In genomic region chr2:207983654-207984053, GRCh38 we compare ENCODE assay signal across 10 cellular contexts. TPM values are rescaled to one million over a fixed set of nuclear protein-coding genes. Genes with fewer than 3 reads are reported as not detected.
DNase-seq lines count a peak whose midpoint lies in the region; ATAC-seq and TF ChIP-seq lines count a peak whose summit lies in the region.
"Had no signal": no experiment of that assay in that cellular context is flagged by ENCODE, and none has a peak within 500 bp of the region (broad histone marks: within the 10 kb centered on the region; RNA-seq: fewer than 3 reads in every experiment).

No MANE protein-coding gene starts in this region.

- H3K79me2 ChIP-seq in OCI-LY7 (ENCODE audit: insufficient read depth, low read depth, low read length), result no peaks in the 10 kb centered on the region

- intact Hi-C loops in OCI-LY7 (cut with micrococcal nuclease; ENCODE audit: unreplicated experiment), result no loop called here
- intact Hi-C loops in A673 (cut with micrococcal nuclease; ENCODE audit: unreplicated experiment), result no loop called here

- no peaks in the 10 kb centered on the region for H3K36me3 Mint-ChIP-seq in effector memory CD8-positive, alpha-beta T cell (ENCODE audit: insufficient read depth)

- ATAC-seq in GM18511 (IDR thresholded peaks at IDR 0.05; ENCODE audit: unreplicated experiment) (peak; percentile 81), GM21529 (IDR thresholded peaks at IDR 0.05; ENCODE audit: unreplicated experiment) (peak; percentile 65), HG03342 (IDR thresholded peaks at IDR 0.05; ENCODE audit: unreplicated experiment) (peak; percentile 73)
- ATAC-seq in effector memory CD8-positive, alpha-beta T cell (replicated peaks), result peak; percentile 17

- no peaks in the 10 kb centered on the region for H3K9me2 ChIP-seq in OCI-LY7 (ENCODE audit: insufficient read depth, low read length)

- TF ChIP-seq POLR2A in suprapubic skin (IDR thresholded peaks at IDR 0.05), result no peak

- H3K27ac ChIP-seq in suprapubic skin (no peak overlapping the region), OCI-LY7 (ENCODE audit: low read depth, low read length, poor library complexity, severe bottlenecking) (no peak overlapping the region), A673 (ENCODE audit: low read depth, low read length, poor library complexity, severe bottlenecking) (no peak overlapping the region)
- H3K27ac ChIP-seq: right lobe of liver, stomach had no signal

- peak overlapping the region in 1 of 2 donors; percentile 54 for H3K27ac Mint-ChIP-seq in effector memory CD8-positive, alpha-beta T cell

- BruUV-seq in OCI-LY7 (replicated peaks; lab: Mats Ljungman, UMichigan) (no TSS peak), A673 (replicated peaks; lab: Mats Ljungman, UMichigan) (no TSS peak)

- CTCF ChIA-PET in OCI-LY7 (lab: Charles Lee; ENCODE audit: unreplicated experiment), result no interaction called here
- CTCF ChIA-PET in A673 (lab: Charles Lee), result no interaction called here

- no peak overlapping the region for H3K4me3 ChIP-seq in suprapubic skin
- H3K4me3 ChIP-seq in OCI-LY7 (ENCODE audit: low read depth, low read length, poor library complexity, severe bottlenecking), result no peak overlapping the region
- H3K4me3 ChIP-seq in A673 (ENCODE audit: low read depth, low read length, poor library complexity, severe bottlenecking), result no peak overlapping the region
- H3K4me3 ChIP-seq: right lobe of liver, stomach had no signal

- no peaks in the 10 kb centered on the region for H3K9me3 ChIP-seq in suprapubic skin
- no peaks in the 10 kb centered on the region for H3K9me3 ChIP-seq in OCI-LY7 (ENCODE audit: low read length)
- H3K9me3 ChIP-seq in A673 (ENCODE audit: low read depth, low read length, poor library complexity, severe bottlenecking), result no peaks in the 10 kb centered on the region
- H3K9me3 ChIP-seq: right lobe of liver, stomach had no signal

- no peaks in the 10 kb centered on the region for H3K9me3 Mint-ChIP-seq in effector memory CD8-positive, alpha-beta T cell

- no peaks in the 10 kb centered on the region for H3K36me3 ChIP-seq in suprapubic skin
- H3K36me3 ChIP-seq in OCI-LY7 (ENCODE audit: insufficient read depth, low read length), result no peaks in the 10 kb centered on the region
- no peaks in the 10 kb centered on the region for H3K36me3 ChIP-seq in A673 (ENCODE audit: insufficient read depth, low read length, poor library complexity, severe bottlenecking)
- H3K36me3 ChIP-seq: right lobe of liver, stomach had no signal

- no peak overlapping the region for H3K4me3 Mint-ChIP-seq in effector memory CD8-positive, alpha-beta T cell

- DNase-seq in effector memory CD8-positive, alpha-beta T cell, result no peak
- DNase-seq in suprapubic skin (ENCODE audit: low spot score in 2 of 2), result no peak
- no peak for DNase-seq in OCI-LY7 (ENCODE audit: low spot score)
- no peak for DNase-seq in LoVo (ENCODE audit: low spot score)
- no peak for DNase-seq in A673 (ENCODE audit: low spot score)
- DNase-seq: right lobe of liver, stomach had no signal

- no peaks in the 10 kb centered on the region for H3K27me3 ChIP-seq in suprapubic skin
- no peaks in the 10 kb centered on the region for H3K27me3 ChIP-seq in A673 (replicated peaks; ENCODE audit: insufficient read depth, low read depth, low read length, poor library complexity)
- H3K27me3 ChIP-seq: right lobe of liver, stomach had no signal

- POLR2A ChIA-PET in OCI-LY7 (lab: Charles Lee) (no interaction called here), A673 (lab: Charles Lee; ENCODE audit: low non-redundant PET) (no interaction called here)

- H3K4me1 Mint-ChIP-seq in effector memory CD8-positive, alpha-beta T cell (ENCODE audit: low read depth in 2 of 2), result peaks cover 8 to 9% of the 10 kb centered on the region in 2 donors

- H3K4me1 ChIP-seq in suprapubic skin (no peaks in the 10 kb centered on the region), OCI-LY7 (ENCODE audit: insufficient read depth, low read length, poor library complexity, severe bottlenecking) (no peaks in the 10 kb centered on the region), A673 (ENCODE audit: insufficient read depth, low read length, poor library complexity, severe bottlenecking) (no peaks in the 10 kb centered on the region)
- H3K4me1 ChIP-seq: right lobe of liver, stomach had no signal

- no peaks in the 10 kb centered on the region for H4K20me1 ChIP-seq in OCI-LY7 (ENCODE audit: insufficient read depth, low read length)

- no peaks in the 10 kb centered on the region for H3K27me3 Mint-ChIP-seq in effector memory CD8-positive, alpha-beta T cell

- TF ChIP-seq CTCF in suprapubic skin (IDR thresholded peaks at IDR 0.05) (no peak), OCI-LY7 (conservative IDR thresholded peaks at IDR 0.05; ENCODE audit: low read length) (no peak), A673 (conservative IDR thresholded peaks at IDR 0.05; ENCODE audit: low read depth, low read length) (no peak)

- WGBS in suprapubic skin, result 86% methylated on average over 2 of the region's 2 CpGs

- no peak overlapping the region for H2AFZ ChIP-seq in OCI-LY7 (ENCODE audit: low read length)

- no peak overlapping the region for H3K4me2 ChIP-seq in OCI-LY7 (ENCODE audit: low read length)

- TF ChIP-seq EP300 in suprapubic skin (IDR thresholded peaks at IDR 0.05), result no peak

RNA-seq across cellular contexts. Expression of gene PLEKHM3, which starts 41.7 kb away (rescaled TPM):
- total RNA-seq in suprapubic skin, result 10 to 100 TPM; 14.9 to 28.3 (median 21.0) TPM
- total RNA-seq in OCI-LY7 (2014; rRNA removed; shearing (Covaris generic)), result 4.0 and 6.3 TPM in 2 replicates
- total RNA-seq in OCI-LY7 (2022), result 3.7 and 5.4 TPM in 2 replicates
- total RNA-seq in A673 (2021), result 6.5 TPM in 2 replicates

Comparison
In these comparisons a context has a peak if more than half of its experiments do, and no peak if none do; other contexts are left out.
1. ATAC-seq: peak in every context shown above with its lines; median percentile 81 in GM18511; 73 in HG03342; 65 in GM21529; 17 in effector memory CD8-positive, alpha-beta T cell.